In genomic region chr15:78508272-78508671, GRCh38 we compare ENCODE assay signal across 7 cellular contexts. TPM values are rescaled to one million over a fixed set of nuclear protein-coding genes. Genes with fewer than 3 reads are reported as not detected.
DNase-seq lines count a peak whose midpoint lies in the region; ATAC-seq lines count a peak whose summit lies in the region.

No MANE protein-coding gene starts in this region.

- H3K27me3 Mint-ChIP-seq in activated CD8-positive, alpha-beta T cell treated with anti-CD3 and anti-CD28 coated beads, Interleukin-2, amount 10 ng/mL, durations not matched to agents 7 days and 5 days (ENCODE audit: low read depth), result peaks cover 11% of the 10 kb centered on the region

- H3K9ac ChIP-seq in HUES48 (ENCODE audit: low read depth, low read length) (no peak overlapping the region), iPS-18a (ENCODE audit: low read length) (peak overlapping the region; percentile 39)

- H3K27ac ChIP-seq in HUES48 (ENCODE audit: low read depth, low read length) (no peak overlapping the region), iPS-18a (ENCODE audit: low read length) (no peak overlapping the region)

- H3K36me3 Mint-ChIP-seq in activated CD8-positive, alpha-beta T cell treated with anti-CD3 and anti-CD28 coated beads, Interleukin-2, amount 10 ng/mL, durations not matched to agents 7 days and 5 days (ENCODE audit: low read depth), result no peaks in the 10 kb centered on the region
- H3K36me3 Mint-ChIP-seq in stimulated activated effector memory CD8-positive, alpha-beta T cell treated with anti-CD3 and anti-CD28 coated beads, Interleukin-12 subunit alpha, Interleukin-12 subunit beta, amount 100 ng/mL, for 72 hours, result no peaks in the 10 kb centered on the region

- ATAC-seq in activated CD8-positive, alpha-beta T cell treated with anti-CD3 and anti-CD28 coated beads, Interleukin-2, amount 10 ng/mL, durations not matched to agents 7 days and 5 days, result no peak
- ATAC-seq in stimulated activated effector memory CD8-positive, alpha-beta T cell treated with anti-CD3 and anti-CD28 coated beads, Interleukin-12 subunit alpha, Interleukin-12 subunit beta, amount 100 ng/mL, for 72 hours, result no peak

- no peak overlapping the region for H3K27ac Mint-ChIP-seq in activated CD8-positive, alpha-beta T cell treated with anti-CD3 and anti-CD28 coated beads, Interleukin-2, amount 10 ng/mL, durations not matched to agents 7 days and 5 days
- H3K27ac Mint-ChIP-seq in stimulated activated effector memory CD8-positive, alpha-beta T cell treated with anti-CD3 and anti-CD28 coated beads, Interleukin-12 subunit alpha, Interleukin-12 subunit beta, amount 100 ng/mL, for 72 hours, result peak overlapping the region; percentile 39

- H3K4me3 ChIP-seq in HUES48 (ENCODE audit: low read depth, low read length) (peak overlapping the region; percentile 73), iPS-18a (ENCODE audit: low read length) (peak overlapping the region; percentile 60)

- no peaks in the 10 kb centered on the region for H3K36me3 ChIP-seq in HUES48 (ENCODE audit: control insufficient read depth, insufficient read depth, low read length)
- H3K36me3 ChIP-seq in iPS-18a (ENCODE audit: control insufficient read depth, low read depth, low read length), result no peaks in the 10 kb centered on the region

- peaks cover 22% of the 10 kb centered on the region for H3K4me1 Mint-ChIP-seq in activated CD8-positive, alpha-beta T cell treated with anti-CD3 and anti-CD28 coated beads, Interleukin-2, amount 10 ng/mL, durations not matched to agents 7 days and 5 days (ENCODE audit: low read depth)
- peaks cover 17% of the 10 kb centered on the region for H3K4me1 Mint-ChIP-seq in stimulated activated effector memory CD8-positive, alpha-beta T cell treated with anti-CD3 and anti-CD28 coated beads, Interleukin-12 subunit alpha, Interleukin-12 subunit beta, amount 100 ng/mL, for 72 hours

- H3K4me3 Mint-ChIP-seq in activated CD8-positive, alpha-beta T cell treated with anti-CD3 and anti-CD28 coated beads, Interleukin-2, amount 10 ng/mL, durations not matched to agents 7 days and 5 days, result peak overlapping the region; percentile 77
- H3K4me3 Mint-ChIP-seq in stimulated activated effector memory CD8-positive, alpha-beta T cell treated with anti-CD3 and anti-CD28 coated beads, Interleukin-12 subunit alpha, Interleukin-12 subunit beta, amount 100 ng/mL, for 72 hours, result peak overlapping the region; percentile 78

- H3K9me3 ChIP-seq in HUES48 (ENCODE audit: control insufficient read depth, insufficient read depth, low read length) (no peaks in the 10 kb centered on the region), iPS-18a (ENCODE audit: control insufficient read depth, low read depth, low read length) (no peaks in the 10 kb centered on the region)

- H3K27me3 ChIP-seq in HUES48 (ENCODE audit: control insufficient read depth, insufficient read depth, low read length) (peaks cover 17% of the 10 kb centered on the region), iPS-18a (ENCODE audit: control insufficient read depth, insufficient read depth, low read length) (peaks cover 23% of the 10 kb centered on the region)

- H3K4me1 ChIP-seq in HUES48 (ENCODE audit: control insufficient read depth, insufficient read depth, low read length) (no peaks in the 10 kb centered on the region), iPS-18a (ENCODE audit: control insufficient read depth, low read depth, low read length) (peaks cover 5% of the 10 kb centered on the region)

- DNase-seq in activated CD8-positive, alpha-beta T cell treated with anti-CD3 and anti-CD28 coated beads, Interleukin-2, amount 10 ng/mL, durations not matched to agents 7 days and 5 days, result no peak
- no peak for DNase-seq in stimulated activated effector memory CD8-positive, alpha-beta T cell treated with anti-CD3 and anti-CD28 coated beads, Interleukin-12 subunit alpha, Interleukin-12 subunit beta, amount 100 ng/mL, for 72 hours (ENCODE audit: low spot score in 2 of 2)
- no peak for DNase-seq in foreskin melanocyte
- no peak for DNase-seq in stimulated activated CD4-positive, alpha-beta T cell treated with anti-CD3 and anti-CD28 coated beads, Interleukin-4, amount 100 ng/mL, for 4 hours
- no peak for DNase-seq in stimulated activated naive CD4-positive, alpha-beta T cell (lab: John Stamatoyannopoulos, UW)

- POLR2A ChIA-PET in activated CD8-positive, alpha-beta T cell treated with anti-CD3 and anti-CD28 coated beads, Interleukin-2, amount 10 ng/mL, durations not matched to agents 7 days and 5 days (lab: Charles Lee), result interaction anchor here (2.2 kb wide), 1 partner anchor 32 kb away, joined by 8 read pairs; the partner anchor contains the start of gene PSMA4

- CTCF ChIA-PET in activated CD8-positive, alpha-beta T cell treated with anti-CD3 and anti-CD28 coated beads, Interleukin-2, amount 10 ng/mL, durations not matched to agents 7 days and 5 days (lab: Charles Lee), result no interaction called here

- H3K9me3 Mint-ChIP-seq in activated CD8-positive, alpha-beta T cell treated with anti-CD3 and anti-CD28 coated beads, Interleukin-2, amount 10 ng/mL, durations not matched to agents 7 days and 5 days (ENCODE audit: insufficient read depth), result no peaks in the 10 kb centered on the region
- no peaks in the 10 kb centered on the region for H3K9me3 Mint-ChIP-seq in stimulated activated effector memory CD8-positive, alpha-beta T cell treated with anti-CD3 and anti-CD28 coated beads, Interleukin-12 subunit alpha, Interleukin-12 subunit beta, amount 100 ng/mL, for 72 hours

RNA-seq across cellular contexts. Expression of gene HYKK, which starts 0.9 kb away (rescaled TPM):
- total RNA-seq in activated CD8-positive, alpha-beta T cell treated with anti-CD3 and anti-CD28 coated beads, Interleukin-2, amount 10 ng/mL, durations not matched to agents 7 days and 5 days, result 1 to 10 TPM; 1.1 to 1.5 TPM

RNA-seq across cellular contexts. Expression of gene PSMA4, which starts 32.0 kb away (rescaled TPM):
- total RNA-seq in activated CD8-positive, alpha-beta T cell treated with anti-CD3 and anti-CD28 coated beads, Interleukin-2, amount 10 ng/mL, durations not matched to agents 7 days and 5 days, result 100 to 1,000 TPM; 252 to 260 TPM

RNA-seq across cellular contexts. Expression of gene CHRNA5, which starts 57.0 kb away (rescaled TPM):
- total RNA-seq in activated CD8-positive, alpha-beta T cell treated with anti-CD3 and anti-CD28 coated beads, Interleukin-2, amount 10 ng/mL, durations not matched to agents 7 days and 5 days, result 1 to 10 TPM; 2.1 to 2.7 TPM
